8 cellular contexts compared by ENCODE assay signal in genomic region chr12:990308-990648, GRCh38. TPM values are rescaled to one million over a fixed set of nuclear protein-coding genes. Genes with fewer than 3 reads are reported as not detected.
DNase-seq lines count a peak whose midpoint lies in the region; ATAC-seq and TF ChIP-seq lines count a peak whose summit lies in the region.

No MANE protein-coding gene starts in this region.

- ATAC-seq in HG03571 (IDR thresholded peaks at IDR 0.05; ENCODE audit: unreplicated experiment) = peak; percentile 2

- H3K4me3 ChIP-seq in SJSA1 = peak overlapping the region; percentile 98
- peak overlapping the region; percentile 90 to 94 for H3K4me3 ChIP-seq in ascending aorta
- H3K4me3 ChIP-seq in iPS-11a (ENCODE audit: low read depth, low read length) = peak overlapping the region; percentile 73
- peak overlapping the region; percentile 79 to 99 (median 97) for H3K4me3 ChIP-seq in skeletal muscle tissue (ENCODE audit: low read length in 3 of 3)

- no peak for TF ChIP-seq CTCF in ascending aorta (IDR thresholded peaks at IDR 0.05)

- H3K36me3 ChIP-seq in SJSA1 = peaks cover 3% of the 10 kb centered on the region; the same call in 1 of the 2 replicates
- H3K36me3 ChIP-seq in ascending aorta = no peaks in the 10 kb centered on the region
- H3K36me3 ChIP-seq in skeletal muscle tissue (ENCODE audit: control insufficient read depth in 3 of 3, insufficient read depth in 3 of 3, low read length in 3 of 3) = peaks cover 0 to 3% (median 0%) of the 10 kb centered on the region in 3 donors

- H3K27me3 ChIP-seq in SJSA1 (replicated peaks) (no peaks in the 10 kb centered on the region), ascending aorta (no peaks in the 10 kb centered on the region), skeletal muscle tissue (ENCODE audit: control insufficient read depth in 3 of 3, insufficient read depth in 3 of 3, low read length in 3 of 3) (no peaks in the 10 kb centered on the region)

- peak overlapping the region; percentile 99 for H3K9ac ChIP-seq in skeletal muscle tissue (ENCODE audit: low read depth in 1 of 3, low read length in 3 of 3)

- peaks cover 22% of the 10 kb centered on the region for H3K4me1 ChIP-seq in SJSA1 (replicated peaks)
- peaks cover 0 to 18% of the 10 kb centered on the region in 2 donors for H3K4me1 ChIP-seq in ascending aorta
- H3K4me1 ChIP-seq in skeletal muscle tissue (ENCODE audit: control insufficient read depth in 3 of 3, insufficient read depth in 3 of 3, low read length in 3 of 3) = peaks cover 18 to 32% (median 25%) of the 10 kb centered on the region in 3 donors

- intact Hi-C loops in ascending aorta (cut with DNase I) = loop anchor here (5.0 kb wide), 2 partner anchors 92 to 238 kb away; partner anchors contain the start of gene WNK1

- DNase-seq in NCI-H2196 (lab: John Stamatoyannopoulos, UW; ENCODE audit: unreplicated experiment) = peak; percentile 18
- no peak for DNase-seq in NCI-H2196 treated with DMSO at 0.1 percent for 48 hours (lab: John Stamatoyannopoulos, UW; ENCODE audit: unreplicated experiment)
- DNase-seq in SJSA1 (ENCODE audit: low read depth in 1 of 2, low spot score in 2 of 2) = peak in 1 of 2 experiments; percentile 66
- peak in 1 of 2 donors; percentile 82 for DNase-seq in ascending aorta (ENCODE audit: low spot score in 2 of 2)
- DNase-seq in HPDE6-E6E7 (ENCODE audit: extremely low spot score) = no peak

- no peaks in the 10 kb centered on the region for H3K9me3 ChIP-seq in SJSA1 (replicated peaks)
- no peaks in the 10 kb centered on the region for H3K9me3 ChIP-seq in ascending aorta
- H3K9me3 ChIP-seq in skeletal muscle tissue (ENCODE audit: control insufficient read depth in 3 of 3, low read length in 3 of 3) = no peaks in the 10 kb centered on the region

- H3K27ac ChIP-seq in SJSA1 (peak overlapping the region; percentile 96), ascending aorta (peak overlapping the region; percentile 98), skeletal muscle tissue (ENCODE audit: low read depth, low read length) (peak overlapping the region; percentile 99)

RNA-seq across cellular contexts. Expression of gene ERC1, which starts 0.7 kb away (rescaled TPM):
- total RNA-seq in SJSA1 (2014; rRNA removed; shearing (Covaris generic)) = 19.7 and 27.6 TPM in 2 replicates
- total RNA-seq in ascending aorta (41.4 TPM), skeletal muscle tissue (56.9 TPM)

RNA-seq across cellular contexts. Expression of gene RAD52, which starts 40.8 kb away (rescaled TPM):
- total RNA-seq in SJSA1 (2014; rRNA removed; shearing (Covaris generic)) = 4.5 and 13.1 TPM in 2 replicates
- 175 TPM for total RNA-seq in ascending aorta
- total RNA-seq in skeletal muscle tissue = 13.0 TPM

Comparison
In these comparisons a context has a peak if more than half of its experiments do, and no peak if none do; other contexts are left out.
1. RNA of gene RAD52, which starts 40.8 kb away (total RNA-seq): 175 TPM in ascending aorta (single experiment); 4.5 to 13.1 TPM in SJSA1 and 13.0 TPM in skeletal muscle tissue (single experiment); every median in the first group is over 10 times any median in the second.
2. Peak in every context shown above with its lines, with median percentiles within 50 percentile points of each other: H3K27ac ChIP-seq and H3K4me3 ChIP-seq.